ENCODE assay signal across 29 cellular contexts in the genomic region with DNA sequence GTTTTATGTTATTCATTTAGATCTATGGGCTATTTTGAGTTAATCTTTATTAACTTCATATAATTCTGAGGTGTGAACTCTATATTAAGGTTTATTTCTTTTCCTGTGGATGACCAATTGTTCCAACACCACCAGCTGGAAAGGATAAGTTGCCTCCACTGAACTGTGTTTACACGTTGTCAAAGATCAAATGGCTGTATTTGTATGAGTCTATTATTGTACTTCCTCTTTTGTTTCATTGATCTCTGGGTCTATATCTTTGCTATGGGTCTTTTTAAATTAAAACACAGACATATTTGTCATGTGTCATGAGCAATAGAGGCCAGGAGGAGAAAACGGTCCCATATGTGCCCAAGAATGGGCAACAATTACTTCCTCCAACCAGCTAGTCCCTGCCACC. TPM values are rescaled to one million over a fixed set of nuclear protein-coding genes. Genes with fewer than 3 reads are reported as not detected.
DNase-seq lines count a peak whose midpoint lies in the region; ATAC-seq, FAIRE-seq and TF ChIP-seq lines count a peak whose summit lies in the region.
"Had no signal": no experiment of that assay in that cellular context is flagged by ENCODE, and none has a peak within 500 bp of the region (broad histone marks: within the 10 kb centered on the region; RNA-seq: fewer than 3 reads in every experiment).

No MANE protein-coding gene starts in this region.

- in situ Hi-C loops in HepG2 (cut with HindIII; ENCODE audit: extremely low pct_ligation_motif_present, low pct_unique_long_range_greater_than_20kb), result no loop called here

- H3K27me3 ChIP-seq in HepG2 (ENCODE audit: control insufficient read depth in 1 of 2, insufficient read depth in 2 of 2, low read length in 2 of 2), result no peaks in the 10 kb centered on the region
- H3K27me3 ChIP-seq: BLaER1 treated with 17β-estradiol and CSF1 and Interleukin-3, amounts not matched to agents 10 nM and 100 nM; MG63; SJSA1 had no signal

- no peaks in the 10 kb centered on the region for H4K20me1 ChIP-seq in HepG2 (ENCODE audit: insufficient read depth, low read length)
- H4K20me1 ChIP-seq: BLaER1 treated with 17β-estradiol and CSF1 and Interleukin-3, amounts not matched to agents 10 nM and 100 nM had no signal

- ATAC-seq in HepG2, result peak; percentile 24; the same call in 1 of the 3 replicates
- no peak for ATAC-seq in GM19467 (IDR thresholded peaks at IDR 0.05; ENCODE audit: unreplicated experiment)
- no peak for ATAC-seq in HG03378 (IDR thresholded peaks at IDR 0.05; ENCODE audit: unreplicated experiment)
- ATAC-seq: HCT116 had no signal

- peaks cover 2% of the 10 kb centered on the region for H3K27me3 Mint-ChIP-seq in HFFc6 (ENCODE audit: insufficient read depth)

- CTCF ChIA-PET in HepG2 (lab: Yijun Ruan, JAX; ENCODE audit: low intra/inter-chr PET ratio, low total read pairs), result no interaction called here

- DNase-seq in GM12891 (ENCODE audit: insufficient read length, low spot score) (no peak), NCI-H146 (lab: John Stamatoyannopoulos, UW) (peak; percentile 52), OCI-M1 (lab: John Stamatoyannopoulos, UW) (peak; percentile 19), HepG2 (ENCODE audit: low spot score) (peak; percentile 61), HFFc6 (no peak)
- DNase-seq in central memory CD4-positive, alpha-beta T cell, result no peak
- DNase-seq: CD4-positive, alpha-beta T cell; IMR-90; KG1; MG63; NCI-H1105 treated with DMSO at 0.1 percent for 48 hours; NCI-H1694 treated with DMSO at 0.1 percent for 48 hours; NCI-H2171; NCI-H226; NCI-H510A; NCI-H774; Right ventricle myocardium superior; RPMI8226 had no signal

- no peak overlapping the region for H3K27ac Mint-ChIP-seq in HFFc6
- H3K27ac Mint-ChIP-seq: CD4-positive, alpha-beta T cell had no signal

- no peaks in the 10 kb centered on the region for H3K36me3 ChIP-seq in HepG2 (replicated peaks in 1 of 2; ENCODE audit: control insufficient read depth in 1 of 2, insufficient read depth in 2 of 2, low read length in 2 of 2)
- H3K36me3 ChIP-seq: BLaER1 treated with 17β-estradiol and CSF1 and Interleukin-3, amounts not matched to agents 10 nM and 100 nM; MG63; SJSA1 had no signal

- POLR2A ChIA-PET in HepG2 (lab: Yijun Ruan, JAX), result no interaction called here

- no peak overlapping the region for H3K9ac ChIP-seq in HepG2 (ENCODE audit: insufficient read depth, low read depth, low read length)
- H3K9ac ChIP-seq: BLaER1 treated with 17β-estradiol and CSF1 and Interleukin-3, amounts not matched to agents 10 nM and 100 nM had no signal

- 1% methylated on average over 2 of the region's 2 CpGs for WGBS in HepG2 (ENCODE audit: low lambda C conversion rate)

- TF ChIP-seq POLR2A in GM12891 (IDR thresholded peaks at IDR 0.05; ENCODE audit: low read depth, low read length), result no peak
- TF ChIP-seq POLR2A in HepG2 (IDR thresholded peaks at IDR 0.05; ENCODE audit: insufficient read depth in 1 of 2, low read depth in 2 of 2, low read length in 2 of 2), result no peak

- no peaks in the 10 kb centered on the region for H3K79me2 ChIP-seq in HepG2 (ENCODE audit: insufficient read depth, low read length)

- TF ChIP-seq CTCF in HepG2 (CRISPR knock-in tag; IDR thresholded peaks at IDR 0.05), result no peak
- TF ChIP-seq CTCF in HFFc6 (IDR thresholded peaks at IDR 0.05), result no peak

- 0 out of 2 replicates have a peak overlapping the region, but pooled peaks have one; percentile 25 for H3K4me2 ChIP-seq in HepG2 (ENCODE audit: low read depth, low read length)

- H3K9me3 ChIP-seq in HepG2 (ENCODE audit: low read length), result no peaks in the 10 kb centered on the region
- H3K9me3 ChIP-seq: BLaER1 treated with 17β-estradiol and CSF1 and Interleukin-3, amounts not matched to agents 10 nM and 100 nM; MG63; SJSA1 had no signal

- intact Hi-C loops in HepG2 (cut with micrococcal nuclease; ENCODE audit: unreplicated experiment), result no loop called here

- no TSS peak for BruUV-seq in HepG2 (replicated peaks; lab: Mats Ljungman, UMichigan)

- no peak overlapping the region for H3K27ac ChIP-seq in HepG2 (ENCODE audit: extremely low read length, insufficient read depth, low read length)
- H3K27ac ChIP-seq: BLaER1 treated with 17β-estradiol and CSF1 and Interleukin-3, amounts not matched to agents 10 nM and 100 nM; SJSA1 had no signal

- H3K9me3 Mint-ChIP-seq in HFFc6, result no peaks in the 10 kb centered on the region
- H3K9me3 Mint-ChIP-seq: CD4-positive, alpha-beta T cell had no signal

- no peak for TF ChIP-seq RAD21 in HepG2 (CRISPR knock-in tag; IDR thresholded peaks at IDR 0.05)

- FAIRE-seq in GM12891 (lab: Jason Lieb, UNC), result no peak
- FAIRE-seq in HepG2 (lab: Jason Lieb, UNC), result no peak
- FAIRE-seq: A204.1, D721Med, G401.6, HTR-8/SVneo had no signal

- no peaks in the 10 kb centered on the region for H3K36me3 Mint-ChIP-seq in HFFc6 (ENCODE audit: low read depth)

- no peak overlapping the region for H2AFZ ChIP-seq in HepG2 (ENCODE audit: low read length)

- H3K4me1 ChIP-seq in HepG2 (ENCODE audit: insufficient read depth, low read length), result peaks cover 64% of the 10 kb centered on the region
- H3K4me1 ChIP-seq: SJSA1 had no signal

- peaks cover 24% of the 10 kb centered on the region for H3K4me1 Mint-ChIP-seq in HFFc6 (ENCODE audit: low read depth)

- no peak overlapping the region for H3K4me3 Mint-ChIP-seq in HFFc6
- H3K4me3 Mint-ChIP-seq: CD4-positive, alpha-beta T cell had no signal

- no peak overlapping the region for H3K4me3 ChIP-seq in HepG2 (replicated peaks in 1 of 3; ENCODE audit: insufficient read depth in 1 of 3, low read depth in 2 of 3, low read length in 3 of 3)
- H3K4me3 ChIP-seq: BLaER1 treated with 17β-estradiol and CSF1 and Interleukin-3, amounts not matched to agents 10 nM and 100 nM; MG63; SJSA1 had no signal

- TF ChIP-seq EP300 in HepG2 (IDR thresholded peaks at IDR 0.05; ENCODE audit: low read depth in 2 of 2, low read length in 2 of 2) (peak in 1 of 2 experiments; percentile 31; a peak in 1 of 4 replicates), HepG2 (CRISPR knock-in tag; IDR thresholded peaks at IDR 0.05; ENCODE audit: borderline replicate concordance) (no peak)

TF ChIP-seq in GM12891, 5 proteins besides CTCF, POLR2A, EP300 and RAD21:
- TF ChIP-seq SPI1 (IDR thresholded peaks at IDR 0.05; ENCODE audit: low read depth, low read length) (peak; percentile 47; the same call in 1 of the 2 replicates), POU2F2 (IDR thresholded peaks at IDR 0.05; ENCODE audit: low read depth, low read length) (no peak), PAX5 (IDR thresholded peaks at IDR 0.05; ENCODE audit: insufficient read depth, low read length, severe bottlenecking) (no peak)

TF ChIP-seq in HepG2, 621 proteins besides CTCF, POLR2A, EP300 and RAD21 (continues in another document):
- TF ChIP-seq THAP11 (CRISPR knock-in tag; IDR thresholded peaks at IDR 0.05) (no peak), ZNF350 (CRISPR knock-in tag; IDR thresholded peaks at IDR 0.05; ENCODE audit: borderline replicate concordance, low read depth) (no peak), FOXA1 (IDR thresholded peaks at IDR 0.05) (no peak), FOXA1 (CRISPR knock-in tag; IDR thresholded peaks at IDR 0.05) (peak; percentile 50)
- TF ChIP-seq, protein P1, sequence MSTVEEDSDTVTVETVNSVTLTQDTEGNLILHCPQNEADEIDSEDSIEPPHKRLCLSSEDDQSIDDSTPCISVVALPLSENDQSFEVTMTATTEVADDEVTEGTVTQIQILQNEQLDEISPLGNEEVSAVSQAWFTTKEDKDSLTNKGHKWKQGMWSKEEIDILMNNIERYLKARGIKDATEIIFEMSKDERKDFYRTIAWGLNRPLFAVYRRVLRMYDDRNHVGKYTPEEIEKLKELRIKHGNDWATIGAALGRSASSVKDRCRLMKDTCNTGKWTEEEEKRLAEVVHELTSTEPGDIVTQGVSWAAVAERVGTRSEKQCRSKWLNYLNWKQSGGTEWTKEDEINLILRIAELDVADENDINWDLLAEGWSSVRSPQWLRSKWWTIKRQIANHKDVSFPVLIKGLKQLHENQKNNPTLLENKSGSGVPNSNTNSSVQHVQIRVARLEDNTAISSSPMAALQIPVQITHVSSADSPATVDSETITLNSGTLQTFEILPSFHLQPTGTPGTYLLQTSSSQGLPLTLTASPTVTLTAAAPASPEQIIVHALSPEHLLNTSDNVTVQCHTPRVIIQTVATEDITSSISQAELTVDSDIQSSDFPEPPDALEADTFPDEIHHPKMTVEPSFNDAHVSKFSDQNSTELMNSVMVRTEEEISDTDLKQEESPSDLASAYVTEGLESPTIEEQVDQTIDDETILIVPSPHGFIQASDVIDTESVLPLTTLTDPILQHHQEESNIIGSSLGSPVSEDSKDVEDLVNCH (CRISPR knock-in tag; IDR thresholded peaks at IDR 0.05), result no peak

RNA-seq across cellular contexts. Expression of a gene that starts 5.2 kb away (rescaled TPM):
- 0.80 TPM for polyA plus RNA-seq in GM12891 (2012; ENCODE audit: low read depth, missing spikeins)
- 0.55 and 0.90 TPM in 2 replicates for total RNA-seq in HepG2 (2016; rRNA removed; fragmentation: Illumina TruSeq; extraction: Trizol)
- total RNA-seq in HepG2 (2016; cell fraction: cytosol; rRNA removed; fragmentation: Illumina TruSeq; extraction: Trizol; ENCODE audit: low read depth), result 0.30 TPM in 1 of 2 replicates, not detected in the other
- total RNA-seq in HepG2 (2016; cell fraction: insoluble cytoplasmic fraction; rRNA removed; fragmentation: Illumina TruSeq; extraction: Trizol), result 0.48 and 0.80 TPM in 2 replicates
- 0.56 and 0.72 TPM in 2 replicates for total RNA-seq in HepG2 (2016; cell fraction: membrane; rRNA removed; fragmentation: Illumina TruSeq; extraction: Trizol)
- 0.47 and 1.2 TPM in 2 replicates for total RNA-seq in HepG2 (2016; cell fraction: nucleus; rRNA removed; fragmentation: Illumina TruSeq; extraction: Trizol)
- polyA plus RNA-seq in HepG2 (2011; rRNA removed), result 3.7 and 4.1 TPM in 2 replicates
- 3.6 and 5.0 TPM in 2 replicates for polyA plus RNA-seq in HepG2 (2011; cell fraction: cytosol; rRNA removed)
- 2.5 and 2.7 TPM in 2 replicates for polyA plus RNA-seq in HepG2 (2011; cell fraction: nucleus; rRNA removed)
- polyA plus RNA-seq in HepG2 (2012), result 0.70 and 0.85 TPM in 2 replicates
- 0.03 TPM in 1 of 2 replicates, not detected in the other for polyA plus RNA-seq in HepG2 (2016; cell fraction: cytosol; fragmentation: Illumina TruSeq; extraction: Trizol; ENCODE audit: low read depth)
- polyA plus RNA-seq in HepG2 (2016; cell fraction: insoluble cytoplasmic fraction; fragmentation: Illumina TruSeq; extraction: Trizol; ENCODE audit: low read depth), result 0.56 and 0.79 TPM in 2 replicates
- 0.13 and 0.14 TPM in 2 replicates for polyA plus RNA-seq in HepG2 (2016; cell fraction: membrane; fragmentation: Illumina TruSeq; extraction: Trizol; ENCODE audit: low read depth)
- 0.14 and 0.36 TPM in 2 replicates for polyA plus RNA-seq in HepG2 (2016; cell fraction: nucleus; fragmentation: Illumina TruSeq; extraction: Trizol; ENCODE audit: insufficient read depth, low read depth)
- polyA minus RNA-seq in HepG2 (2011; rRNA and poly(A)+ RNA removed; ENCODE audit: low replicate concordance), result 2.3 and 10.6 TPM in 2 replicates
- 3.8 and 5.4 TPM in 2 replicates for polyA minus RNA-seq in HepG2 (2011; cell fraction: cytosol; rRNA and poly(A)+ RNA removed)
- polyA minus RNA-seq in HepG2 (2011; cell fraction: nucleus; rRNA and poly(A)+ RNA removed), result 9.1 and 14.8 TPM in 2 replicates
- total RNA-seq in HFFc6 (2021; fragmentation: NEBNext Ultra II Directional; extraction: Animal tissue kit (Norgen Biotek cat#: 25700)), result under 1 TPM in 3 of 6 experiments, not detected in 3; 0.07 to 0.08 (median 0.07) TPM
- total RNA-seq: CD4-positive, alpha-beta T cell; H4; IMR-90; Right ventricle myocardium superior; SJSA1 had no signal
- polyA plus RNA-seq: AG04450, IMR-90 had no signal

Comparison
In these comparisons a context has a peak if more than half of its experiments do, and no peak if none do; other contexts are left out.
1. DNase-seq: peak in NCI-H146 (single experiment), OCI-M1 (single experiment) and HepG2 (single experiment); none in GM12891 (single experiment), central memory CD4-positive, alpha-beta T cell (single experiment) and HFFc6 (single experiment).